10 cellular contexts compared by ENCODE assay signal in the genomic region with DNA sequence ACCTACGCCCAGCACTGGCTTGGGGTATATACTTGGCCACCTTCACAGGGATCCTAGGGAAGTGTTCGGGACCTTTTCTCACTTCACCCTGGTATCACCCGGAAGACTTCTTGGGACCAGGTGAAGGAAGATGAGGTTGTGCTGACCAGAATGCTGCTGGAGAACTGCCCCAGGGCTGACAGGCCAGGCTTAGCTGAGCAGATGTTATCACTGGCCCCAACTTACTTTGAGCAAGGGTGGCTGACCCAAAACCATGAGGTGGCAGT. TPM values are rescaled to one million over a fixed set of nuclear protein-coding genes. Genes with fewer than 3 reads are reported as not detected.
A peak's percentile ranks its signal among the peaks of the same experiment; 100 is the strongest.
DNase-seq lines count a peak whose midpoint lies in the region; ATAC-seq and TF ChIP-seq lines count a peak whose summit lies in the region.
"Had no signal": no experiment of that assay in that cellular context is flagged by ENCODE, and none has a peak within 500 bp of the region (broad histone marks: within the 10 kb centered on the region; RNA-seq: fewer than 3 reads in every experiment).

No MANE protein-coding gene starts in this region.

- POLR2A ChIA-PET in RWPE1 (lab: Yijun Ruan, JAX; ENCODE audit: low non-redundant PET), result interaction anchor here (0.6 kb wide), 2 partner anchors 57 to 73 kb away, joined by 3 read pairs; no protein-coding TSS in a partner anchor

- no peaks in the 10 kb centered on the region for H3K27me3 Mint-ChIP-seq in T-helper 2 cell treated with Interferon-gamma antibody and Interleukin-4, amounts not matched to agents 5 μg/mL and 100 μg/mL, for 36 hours (ENCODE audit: low read depth)

- in situ Hi-C loops in gastrocnemius medialis (cut with MboI; ENCODE audit: low sequenced_read_pairs in 4 of 4), result no loop called here

- peaks cover 0 to 27% of the 10 kb centered on the region in 2 donors for H3K36me3 ChIP-seq in gastrocnemius medialis

- peak overlapping the region; percentile 69 for H3K27ac ChIP-seq in RWPE1
- no peak overlapping the region for H3K27ac ChIP-seq in foreskin keratinocyte
- H3K27ac ChIP-seq in gastrocnemius medialis, result peak overlapping the region; percentile 93 to 100 (median 99)

- peaks cover 15% of the 10 kb centered on the region for H3K4me1 ChIP-seq in foreskin keratinocyte
- H3K4me1 ChIP-seq in gastrocnemius medialis, result peaks cover 39 to 42% of the 10 kb centered on the region in 2 donors

- ATAC-seq in foreskin keratinocyte (peak; percentile 2), gastrocnemius medialis (no peak)

- intact Hi-C loops in gastrocnemius medialis (cut with DNase I; ENCODE audit: low total_unique reads), result loop anchor here (10.0 kb wide), 1 partner anchor 268 kb away; no protein-coding TSS in a partner anchor

- DNase-seq in D341Med (ENCODE audit: low spot score), result peak; percentile 5
- no peak for DNase-seq in RWPE1 (ENCODE audit: low spot score)
- DNase-seq in foreskin keratinocyte, result no peak
- no peak for DNase-seq in gastrocnemius medialis
- no peak for DNase-seq in NCI-H146 treated with DMSO at 0.1 percent for 48 hours (lab: John Stamatoyannopoulos, UW; ENCODE audit: unreplicated experiment)
- DNase-seq in NCI-H2029 (lab: John Stamatoyannopoulos, UW), result no peak
- DNase-seq in activated CD4-positive, CD25-positive, alpha-beta regulatory T cell (lab: John Stamatoyannopoulos, UW), result no peak
- DNase-seq in T-helper 2 cell treated with Interferon-gamma antibody and Interleukin-4, amounts not matched to agents 5 μg/mL and 100 μg/mL, for 36 hours (ENCODE audit: low spot score), result no peak
- DNase-seq: kidney glomerular epithelial cell had no signal

- peaks cover 30% of the 10 kb centered on the region for H3K4me1 Mint-ChIP-seq in T-helper 2 cell treated with Interferon-gamma antibody and Interleukin-4, amounts not matched to agents 5 μg/mL and 100 μg/mL, for 36 hours (ENCODE audit: low read depth)

- no peak for TF ChIP-seq POLR2A in gastrocnemius medialis (IDR thresholded peaks at IDR 0.05)

- H3K27me3 ChIP-seq in foreskin keratinocyte (no peaks in the 10 kb centered on the region), gastrocnemius medialis (no peaks in the 10 kb centered on the region)

- CTCF ChIA-PET in RWPE1 (lab: Yijun Ruan, JAX), result interaction anchor here (0.9 to 1.3 kb wide), 3 partner anchors 15 to 119 kb away, joined by 3 to 5 read pairs (median 4); no protein-coding TSS in a partner anchor

- peaks cover 36% of the 10 kb centered on the region for H3K36me3 Mint-ChIP-seq in T-helper 2 cell treated with Interferon-gamma antibody and Interleukin-4, amounts not matched to agents 5 μg/mL and 100 μg/mL, for 36 hours (ENCODE audit: low read depth)

- H3K4me3 Mint-ChIP-seq in T-helper 2 cell treated with Interferon-gamma antibody and Interleukin-4, amounts not matched to agents 5 μg/mL and 100 μg/mL, for 36 hours, result no peak overlapping the region

- no peaks in the 10 kb centered on the region for H3K9me3 ChIP-seq in gastrocnemius medialis

- TF ChIP-seq CTCF in RWPE1 (conservative IDR thresholded peaks at IDR 0.05; ENCODE audit: low read depth) (no peak), foreskin keratinocyte (conservative IDR thresholded peaks at IDR 0.05) (no peak), gastrocnemius medialis (IDR thresholded peaks at IDR 0.05 in 4 of 5, conservative IDR thresholded peaks at IDR 0.05 in 1 of 5) (no peak)

- no peak overlapping the region for H3K27ac Mint-ChIP-seq in T-helper 2 cell treated with Interferon-gamma antibody and Interleukin-4, amounts not matched to agents 5 μg/mL and 100 μg/mL, for 36 hours

- H3K4me3 ChIP-seq in gastrocnemius medialis, result no peak overlapping the region

- H3K9me3 Mint-ChIP-seq in T-helper 2 cell treated with Interferon-gamma antibody and Interleukin-4, amounts not matched to agents 5 μg/mL and 100 μg/mL, for 36 hours, result no peaks in the 10 kb centered on the region

RNA-seq across cellular contexts. Expression of a gene that starts 4.5 kb away (rescaled TPM):
- total RNA-seq in foreskin keratinocyte (845 and 1,177 TPM in 2 replicates), gastrocnemius medialis (1,000 to 10,000 TPM; 1,340 to 3,366 (median 1,705) TPM)
- 2,804 and 3,960 TPM in 2 replicates for polyA plus RNA-seq in foreskin keratinocyte

RNA-seq across cellular contexts. Expression of a gene that starts 12.8 kb away (rescaled TPM):
- 0.07 and 0.10 TPM in 2 replicates for total RNA-seq in foreskin keratinocyte
- polyA plus RNA-seq in foreskin keratinocyte, result 0.25 TPM in 2 replicates
- 1 to 10 TPM in 1 of 4 donors, under 1 TPM in 2, not detected in 1; 0.93 to 1.7 (median 0.94) TPM for total RNA-seq in gastrocnemius medialis
- total RNA-seq: T-helper 2 cell treated with Interferon-gamma antibody and Interleukin-4, amounts not matched to agents 100 ng/mL and 5 ng/mL, for 36 hours had no signal

RNA-seq across cellular contexts. Expression of a gene that starts 45.6 kb away (rescaled TPM):
- total RNA-seq in foreskin keratinocyte (0.31 and 0.35 TPM in 2 replicates), gastrocnemius medialis (1 to 10 TPM; 3.9 to 5.4 (median 4.9) TPM)
- polyA plus RNA-seq in foreskin keratinocyte, result 0.52 and 0.55 TPM in 2 replicates
- total RNA-seq: T-helper 2 cell treated with Interferon-gamma antibody and Interleukin-4, amounts not matched to agents 100 ng/mL and 5 ng/mL, for 36 hours had no signal
